1 cellular context compared by ENCODE assay signal in the genomic region with DNA sequence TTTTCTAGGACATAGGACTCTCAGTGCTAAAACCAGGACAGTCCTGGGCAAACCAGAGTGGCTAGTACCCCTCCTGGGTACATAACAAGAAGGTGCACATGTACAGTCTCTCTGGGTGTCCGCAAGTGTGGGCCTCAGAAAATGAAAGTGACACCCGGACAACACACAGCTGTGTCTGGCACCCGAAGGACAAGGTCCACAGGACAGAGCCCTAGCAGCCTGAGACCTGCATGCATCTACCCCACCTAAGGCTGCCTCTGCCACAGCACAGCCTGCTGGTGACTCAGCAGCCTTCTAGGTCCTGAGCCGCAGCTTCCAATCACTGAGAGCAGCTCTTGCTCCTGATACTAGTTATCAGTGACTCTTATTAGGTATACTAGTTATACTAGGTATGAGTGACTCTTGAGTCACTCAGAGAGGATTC.
A peak's percentile ranks its signal among the peaks of the same experiment; 100 is the strongest.
TF ChIP-seq lines count a peak whose summit lies in the region.

No MANE protein-coding gene starts in this region.

TF ChIP-seq in HepG2, 621 proteins besides CTCF, POLR2A, EP300 and RAD21 (continued from another document and continues in another):
- TF ChIP-seq SOX6 (IDR thresholded peaks at IDR 0.05) (no peak), SOX6 (CRISPR knock-in tag; IDR thresholded peaks at IDR 0.05) (peak; percentile 30), HOXA5 (CRISPR knock-in tag; IDR thresholded peaks at IDR 0.05) (no peak), ARNT2 (CRISPR knock-in tag; IDR thresholded peaks at IDR 0.05; ENCODE audit: low read depth) (no peak), FOXA1 (IDR thresholded peaks at IDR 0.05) (no peak), FOXA1 (CRISPR knock-in tag; IDR thresholded peaks at IDR 0.05) (no peak), FOXC1 (CRISPR knock-in tag; IDR thresholded peaks at IDR 0.05; ENCODE audit: borderline replicate concordance) (no peak), ERF (CRISPR knock-in tag; IDR thresholded peaks at IDR 0.05) (0 out of 2 replicates have a peak, but pooled peaks have one; percentile 41), MTA3 (CRISPR knock-in tag; IDR thresholded peaks at IDR 0.05) (no peak), FOXP1 (IDR thresholded peaks at IDR 0.05) (no peak), FOXP1 (CRISPR knock-in tag; IDR thresholded peaks at IDR 0.05) (0 out of 2 replicates have a peak, but pooled peaks have one; percentile 15), RCOR2 (CRISPR knock-in tag; IDR thresholded peaks at IDR 0.05) (peak; percentile 34; the same call in 1 of the 2 replicates), ZFP1 (CRISPR knock-in tag; IDR thresholded peaks at IDR 0.05) (no peak), CCDC6 (CRISPR knock-in tag; IDR thresholded peaks at IDR 0.05) (no peak), ZSCAN31 (CRISPR knock-in tag; IDR thresholded peaks at IDR 0.05; ENCODE audit: low read depth) (no peak), ZNF501 (CRISPR knock-in tag; IDR thresholded peaks at IDR 0.05) (no peak), ZNF672 (CRISPR knock-in tag; IDR thresholded peaks at IDR 0.05) (no peak), SETDB1 (CRISPR knock-in tag; IDR thresholded peaks at IDR 0.05; ENCODE audit: borderline replicate concordance) (no peak), ZFP36 (IDR thresholded peaks at IDR 0.05; ENCODE audit: borderline replicate concordance, low read depth, low read length, partially characterized antibody) (no peak), MED1 (CRISPR knock-in tag; IDR thresholded peaks at IDR 0.05) (peak; percentile 57; the same call in 1 of the 2 replicates), CHD2 (IDR thresholded peaks at IDR 0.05; ENCODE audit: low read depth, low read length) (no peak), MIER2 (CRISPR knock-in tag; IDR thresholded peaks at IDR 0.05) (0 out of 2 replicates have a peak, but pooled peaks have one; percentile 16), TOE1 (CRISPR knock-in tag; IDR thresholded peaks at IDR 0.05) (no peak), ZNF230 (CRISPR knock-in tag; IDR thresholded peaks at IDR 0.05) (no peak), TOPORS (CRISPR knock-in tag; IDR thresholded peaks at IDR 0.05) (no peak), MZF1 (CRISPR knock-in tag; IDR thresholded peaks at IDR 0.05; ENCODE audit: borderline replicate concordance) (no peak), MTF1 (CRISPR knock-in tag; IDR thresholded peaks at IDR 0.05) (no peak), KDM1A (CRISPR knock-in tag; IDR thresholded peaks at IDR 0.05) (no peak), NFIC (IDR thresholded peaks at IDR 0.05; ENCODE audit: low read length) (no peak), ZNF329 (CRISPR knock-in tag; IDR thresholded peaks at IDR 0.05; ENCODE audit: low read depth) (no peak), ZNF83 (CRISPR knock-in tag; IDR thresholded peaks at IDR 0.05; ENCODE audit: borderline replicate concordance) (no peak), JDP2 (CRISPR knock-in tag; IDR thresholded peaks at IDR 0.05; ENCODE audit: borderline replicate concordance) (no peak), FLYWCH1 (CRISPR knock-in tag; IDR thresholded peaks at IDR 0.05) (no peak), ZC3H13 (CRISPR knock-in tag; IDR thresholded peaks at IDR 0.05) (no peak), JUN (CRISPR knock-in tag; IDR thresholded peaks at IDR 0.05) (no peak), ZSCAN21 (CRISPR knock-in tag; IDR thresholded peaks at IDR 0.05; ENCODE audit: borderline replicate concordance) (no peak), KDM2A (CRISPR knock-in tag; IDR thresholded peaks at IDR 0.05; ENCODE audit: borderline replicate concordance, low read depth) (0 out of 2 replicates have a peak, but pooled peaks have one; percentile 26)
- TF ChIP-seq, protein P1, sequence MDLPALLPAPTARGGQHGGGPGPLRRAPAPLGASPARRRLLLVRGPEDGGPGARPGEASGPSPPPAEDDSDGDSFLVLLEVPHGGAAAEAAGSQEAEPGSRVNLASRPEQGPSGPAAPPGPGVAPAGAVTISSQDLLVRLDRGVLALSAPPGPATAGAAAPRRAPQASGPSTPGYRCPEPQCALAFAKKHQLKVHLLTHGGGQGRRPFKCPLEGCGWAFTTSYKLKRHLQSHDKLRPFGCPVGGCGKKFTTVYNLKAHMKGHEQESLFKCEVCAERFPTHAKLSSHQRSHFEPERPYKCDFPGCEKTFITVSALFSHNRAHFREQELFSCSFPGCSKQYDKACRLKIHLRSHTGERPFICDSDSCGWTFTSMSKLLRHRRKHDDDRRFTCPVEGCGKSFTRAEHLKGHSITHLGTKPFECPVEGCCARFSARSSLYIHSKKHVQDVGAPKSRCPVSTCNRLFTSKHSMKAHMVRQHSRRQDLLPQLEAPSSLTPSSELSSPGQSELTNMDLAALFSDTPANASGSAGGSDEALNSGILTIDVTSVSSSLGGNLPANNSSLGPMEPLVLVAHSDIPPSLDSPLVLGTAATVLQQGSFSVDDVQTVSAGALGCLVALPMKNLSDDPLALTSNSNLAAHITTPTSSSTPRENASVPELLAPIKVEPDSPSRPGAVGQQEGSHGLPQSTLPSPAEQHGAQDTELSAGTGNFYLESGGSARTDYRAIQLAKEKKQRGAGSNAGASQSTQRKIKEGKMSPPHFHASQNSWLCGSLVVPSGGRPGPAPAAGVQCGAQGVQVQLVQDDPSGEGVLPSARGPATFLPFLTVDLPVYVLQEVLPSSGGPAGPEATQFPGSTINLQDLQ (CRISPR knock-in tag; IDR thresholded peaks at IDR 0.05), result no peak
- TF ChIP-seq, protein P2, sequence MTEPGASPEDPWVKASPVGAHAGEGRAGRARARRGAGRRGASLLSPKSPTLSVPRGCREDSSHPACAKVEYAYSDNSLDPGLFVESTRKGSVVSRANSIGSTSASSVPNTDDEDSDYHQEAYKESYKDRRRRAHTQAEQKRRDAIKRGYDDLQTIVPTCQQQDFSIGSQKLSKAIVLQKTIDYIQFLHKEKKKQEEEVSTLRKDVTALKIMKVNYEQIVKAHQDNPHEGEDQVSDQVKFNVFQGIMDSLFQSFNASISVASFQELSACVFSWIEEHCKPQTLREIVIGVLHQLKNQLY (CRISPR knock-in tag; IDR thresholded peaks at IDR 0.05), result no peak
- TF ChIP-seq, protein P3, sequence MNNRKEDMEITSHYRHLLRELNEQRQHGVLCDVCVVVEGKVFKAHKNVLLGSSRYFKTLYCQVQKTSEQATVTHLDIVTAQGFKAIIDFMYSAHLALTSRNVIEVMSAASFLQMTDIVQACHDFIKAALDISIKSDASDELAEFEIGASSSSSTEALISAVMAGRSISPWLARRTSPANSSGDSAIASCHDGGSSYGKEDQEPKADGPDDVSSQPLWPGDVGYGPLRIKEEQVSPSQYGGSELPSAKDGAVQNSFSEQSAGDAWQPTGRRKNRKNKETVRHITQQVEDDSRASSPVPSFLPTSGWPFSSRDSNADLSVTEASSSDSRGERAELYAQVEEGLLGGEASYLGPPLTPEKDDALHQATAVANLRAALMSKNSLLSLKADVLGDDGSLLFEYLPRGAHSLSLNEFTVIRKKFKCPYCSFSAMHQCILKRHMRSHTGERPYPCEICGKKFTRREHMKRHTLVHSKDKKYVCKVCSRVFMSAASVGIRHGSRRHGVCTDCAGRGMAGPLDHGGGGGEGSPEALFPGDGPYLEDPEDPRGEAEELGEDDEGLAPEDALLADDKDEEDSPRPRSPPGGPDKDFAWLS (CRISPR knock-in tag; IDR thresholded peaks at IDR 0.05; ENCODE audit: borderline replicate concordance), result no peak
- TF ChIP-seq, protein P4, sequence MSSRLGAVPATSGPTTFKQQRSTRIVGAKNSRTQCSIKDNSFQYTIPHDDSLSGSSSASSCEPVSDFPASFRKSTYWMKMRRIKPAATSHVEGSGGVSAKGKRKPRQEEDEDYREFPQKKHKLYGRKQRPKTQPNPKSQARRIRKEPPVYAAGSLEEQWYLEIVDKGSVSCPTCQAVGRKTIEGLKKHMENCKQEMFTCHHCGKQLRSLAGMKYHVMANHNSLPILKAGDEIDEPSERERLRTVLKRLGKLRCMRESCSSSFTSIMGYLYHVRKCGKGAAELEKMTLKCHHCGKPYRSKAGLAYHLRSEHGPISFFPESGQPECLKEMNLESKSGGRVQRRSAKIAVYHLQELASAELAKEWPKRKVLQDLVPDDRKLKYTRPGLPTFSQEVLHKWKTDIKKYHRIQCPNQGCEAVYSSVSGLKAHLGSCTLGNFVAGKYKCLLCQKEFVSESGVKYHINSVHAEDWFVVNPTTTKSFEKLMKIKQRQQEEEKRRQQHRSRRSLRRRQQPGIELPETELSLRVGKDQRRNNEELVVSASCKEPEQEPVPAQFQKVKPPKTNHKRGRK (CRISPR knock-in tag; IDR thresholded peaks at IDR 0.05), result no peak
- TF ChIP-seq, protein P5, sequence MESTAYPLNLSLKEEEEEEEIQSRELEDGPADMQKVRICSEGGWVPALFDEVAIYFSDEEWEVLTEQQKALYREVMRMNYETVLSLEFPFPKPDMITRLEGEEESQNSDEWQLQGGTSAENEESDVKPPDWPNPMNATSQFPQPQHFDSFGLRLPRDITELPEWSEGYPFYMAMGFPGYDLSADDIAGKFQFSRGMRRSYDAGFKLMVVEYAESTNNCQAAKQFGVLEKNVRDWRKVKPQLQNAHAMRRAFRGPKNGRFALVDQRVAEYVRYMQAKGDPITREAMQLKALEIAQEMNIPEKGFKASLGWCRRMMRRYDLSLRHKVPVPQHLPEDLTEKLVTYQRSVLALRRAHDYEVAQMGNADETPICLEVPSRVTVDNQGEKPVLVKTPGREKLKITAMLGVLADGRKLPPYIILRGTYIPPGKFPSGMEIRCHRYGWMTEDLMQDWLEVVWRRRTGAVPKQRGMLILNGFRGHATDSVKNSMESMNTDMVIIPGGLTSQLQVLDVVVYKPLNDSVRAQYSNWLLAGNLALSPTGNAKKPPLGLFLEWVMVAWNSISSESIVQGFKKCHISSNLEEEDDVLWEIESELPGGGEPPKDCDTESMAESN (CRISPR knock-in tag; conservative IDR thresholded peaks at IDR 0.05), result no peak
- TF ChIP-seq, protein P6, sequence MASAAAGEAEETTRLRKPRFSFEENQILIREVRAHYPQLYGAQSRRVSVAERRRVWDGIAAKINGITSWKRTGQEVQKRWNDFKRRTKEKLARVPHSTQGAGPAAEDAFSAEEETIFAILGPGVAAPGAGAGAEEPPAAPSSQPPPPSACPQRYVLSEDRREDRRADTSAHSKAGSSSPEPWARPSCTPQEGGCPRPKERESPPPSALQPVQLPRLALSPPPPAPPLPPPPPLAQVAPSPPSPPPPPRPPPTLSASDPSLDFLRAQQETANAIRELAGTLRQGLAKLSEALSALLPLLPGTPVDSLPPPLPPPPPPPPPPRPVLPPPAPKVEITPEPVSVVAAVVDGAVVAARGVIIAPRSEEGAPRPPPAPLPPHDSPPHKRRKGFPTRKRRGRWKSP (CRISPR knock-in tag; IDR thresholded peaks at IDR 0.05), result no peak
- TF ChIP-seq, protein P7, sequence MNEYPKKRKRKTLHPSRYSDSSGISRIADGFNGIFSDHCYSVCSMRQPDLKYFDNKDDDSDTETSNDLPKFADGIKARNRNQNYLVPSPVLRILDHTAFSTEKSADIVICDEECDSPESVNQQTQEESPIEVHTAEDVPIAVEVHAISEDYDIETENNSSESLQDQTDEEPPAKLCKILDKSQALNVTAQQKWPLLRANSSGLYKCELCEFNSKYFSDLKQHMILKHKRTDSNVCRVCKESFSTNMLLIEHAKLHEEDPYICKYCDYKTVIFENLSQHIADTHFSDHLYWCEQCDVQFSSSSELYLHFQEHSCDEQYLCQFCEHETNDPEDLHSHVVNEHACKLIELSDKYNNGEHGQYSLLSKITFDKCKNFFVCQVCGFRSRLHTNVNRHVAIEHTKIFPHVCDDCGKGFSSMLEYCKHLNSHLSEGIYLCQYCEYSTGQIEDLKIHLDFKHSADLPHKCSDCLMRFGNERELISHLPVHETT (CRISPR knock-in tag; conservative IDR thresholded peaks at IDR 0.05), result no peak
- TF ChIP-seq, protein P8, sequence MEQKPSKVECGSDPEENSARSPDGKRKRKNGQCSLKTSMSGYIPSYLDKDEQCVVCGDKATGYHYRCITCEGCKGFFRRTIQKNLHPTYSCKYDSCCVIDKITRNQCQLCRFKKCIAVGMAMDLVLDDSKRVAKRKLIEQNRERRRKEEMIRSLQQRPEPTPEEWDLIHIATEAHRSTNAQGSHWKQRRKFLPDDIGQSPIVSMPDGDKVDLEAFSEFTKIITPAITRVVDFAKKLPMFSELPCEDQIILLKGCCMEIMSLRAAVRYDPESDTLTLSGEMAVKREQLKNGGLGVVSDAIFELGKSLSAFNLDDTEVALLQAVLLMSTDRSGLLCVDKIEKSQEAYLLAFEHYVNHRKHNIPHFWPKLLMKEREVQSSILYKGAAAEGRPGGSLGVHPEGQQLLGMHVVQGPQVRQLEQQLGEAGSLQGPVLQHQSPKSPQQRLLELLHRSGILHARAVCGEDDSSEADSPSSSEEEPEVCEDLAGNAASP (CRISPR knock-in tag; IDR thresholded peaks at IDR 0.05; ENCODE audit: borderline replicate concordance), result peak; percentile 55; the same call in 1 of the 2 replicates
- TF ChIP-seq, protein P9, sequence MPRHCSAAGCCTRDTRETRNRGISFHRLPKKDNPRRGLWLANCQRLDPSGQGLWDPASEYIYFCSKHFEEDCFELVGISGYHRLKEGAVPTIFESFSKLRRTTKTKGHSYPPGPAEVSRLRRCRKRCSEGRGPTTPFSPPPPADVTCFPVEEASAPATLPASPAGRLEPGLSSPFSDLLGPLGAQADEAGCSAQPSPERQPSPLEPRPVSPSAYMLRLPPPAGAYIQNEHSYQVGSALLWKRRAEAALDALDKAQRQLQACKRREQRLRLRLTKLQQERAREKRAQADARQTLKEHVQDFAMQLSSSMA (CRISPR knock-in tag; IDR thresholded peaks at IDR 0.05), result no peak
- TF ChIP-seq, protein P10, sequence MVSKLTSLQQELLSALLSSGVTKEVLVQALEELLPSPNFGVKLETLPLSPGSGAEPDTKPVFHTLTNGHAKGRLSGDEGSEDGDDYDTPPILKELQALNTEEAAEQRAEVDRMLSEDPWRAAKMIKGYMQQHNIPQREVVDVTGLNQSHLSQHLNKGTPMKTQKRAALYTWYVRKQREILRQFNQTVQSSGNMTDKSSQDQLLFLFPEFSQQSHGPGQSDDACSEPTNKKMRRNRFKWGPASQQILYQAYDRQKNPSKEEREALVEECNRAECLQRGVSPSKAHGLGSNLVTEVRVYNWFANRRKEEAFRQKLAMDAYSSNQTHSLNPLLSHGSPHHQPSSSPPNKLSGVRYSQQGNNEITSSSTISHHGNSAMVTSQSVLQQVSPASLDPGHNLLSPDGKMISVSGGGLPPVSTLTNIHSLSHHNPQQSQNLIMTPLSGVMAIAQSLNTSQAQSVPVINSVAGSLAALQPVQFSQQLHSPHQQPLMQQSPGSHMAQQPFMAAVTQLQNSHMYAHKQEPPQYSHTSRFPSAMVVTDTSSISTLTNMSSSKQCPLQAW (CRISPR knock-in tag; IDR thresholded peaks at IDR 0.05), result no peak
